In genomic region chr12:110109037-110109836, GRCh38 we compare ENCODE assay signal across 8 cellular contexts. TPM values are rescaled to one million over a fixed set of nuclear protein-coding genes. Genes with fewer than 3 reads are reported as not detected.
DNase-seq lines count a peak whose midpoint lies in the region; ATAC-seq and TF ChIP-seq lines count a peak whose summit lies in the region.

No MANE protein-coding gene starts in this region.

- peak overlapping the region; percentile 93 for H3K27ac ChIP-seq in RWPE1
- H3K27ac ChIP-seq in osteoblast (ENCODE audit: low read depth, low read length) = peak overlapping the region; percentile 97

- peaks cover 6% of the 10 kb centered on the region for H3K27me3 Mint-ChIP-seq in activated T-cell treated with anti-CD3 and anti-CD28 coated beads, Interleukin-2, amount 50 U/mL, for 24 hours

- peaks cover 31% of the 10 kb centered on the region for H3K4me1 ChIP-seq in osteoblast (ENCODE audit: insufficient read depth, low read length)

- H2AFZ ChIP-seq in osteoblast (ENCODE audit: low read length) = peak overlapping the region; percentile 61

- DNase-seq in DMS 273 (lab: John Stamatoyannopoulos, UW; ENCODE audit: unreplicated experiment) (peak; percentile 74), RWPE1 (ENCODE audit: low spot score) (peak; percentile 69), fibroblast of the conjunctiva (ENCODE audit: low read depth) (peak; percentile 99), osteoblast (ENCODE audit: insufficient read length, low spot score, missing footprints) (peak; percentile 76)
- DNase-seq in activated T-cell treated with anti-CD3 and anti-CD28 coated beads, Interleukin-2, amount 50 U/mL, for 24 hours = no peak

- H3K4me3 Mint-ChIP-seq in activated T-cell treated with anti-CD3 and anti-CD28 coated beads, Interleukin-2, amount 50 U/mL, for 24 hours = no peak overlapping the region

- no peak for ATAC-seq in GM21723 (IDR thresholded peaks at IDR 0.05; ENCODE audit: unreplicated experiment)
- ATAC-seq in GM21786 (IDR thresholded peaks at IDR 0.05; ENCODE audit: unreplicated experiment) = no peak
- no peak for ATAC-seq in HG03025 (IDR thresholded peaks at IDR 0.05; ENCODE audit: low FRiP score, unreplicated experiment)

- peak overlapping the region; percentile 76 for H3K4me2 ChIP-seq in osteoblast (ENCODE audit: insufficient read depth, low read length)

- H3K36me3 ChIP-seq in osteoblast (ENCODE audit: insufficient read depth, low read length) = no peaks in the 10 kb centered on the region

- H3K9me3 ChIP-seq in osteoblast (ENCODE audit: low read depth, low read length) = no peaks in the 10 kb centered on the region

- H3K36me3 Mint-ChIP-seq in activated T-cell treated with anti-CD3 and anti-CD28 coated beads, Interleukin-2, amount 50 U/mL, for 24 hours (ENCODE audit: low read depth) = no peaks in the 10 kb centered on the region

- POLR2A ChIA-PET in RWPE1 (lab: Yijun Ruan, JAX; ENCODE audit: low non-redundant PET) = no interaction called here

- H4K20me1 ChIP-seq in osteoblast (ENCODE audit: insufficient read depth, low read length) = no peaks in the 10 kb centered on the region

- no peaks in the 10 kb centered on the region for H3K9me3 Mint-ChIP-seq in activated T-cell treated with anti-CD3 and anti-CD28 coated beads, Interleukin-2, amount 50 U/mL, for 24 hours

- no peak for TF ChIP-seq CTCF in RWPE1 (conservative IDR thresholded peaks at IDR 0.05; ENCODE audit: low read depth)
- no peak for TF ChIP-seq CTCF in osteoblast (IDR thresholded peaks at IDR 0.05; ENCODE audit: extremely low read depth, low read depth, low read length)

- no peaks in the 10 kb centered on the region for H3K27me3 ChIP-seq in osteoblast (ENCODE audit: insufficient read depth, low read length)

- no peaks in the 10 kb centered on the region for H3K79me2 ChIP-seq in osteoblast (ENCODE audit: insufficient read depth, low read length)

- H3K27ac Mint-ChIP-seq in activated T-cell treated with anti-CD3 and anti-CD28 coated beads, Interleukin-2, amount 50 U/mL, for 24 hours = no peak overlapping the region

- H3K4me1 Mint-ChIP-seq in activated T-cell treated with anti-CD3 and anti-CD28 coated beads, Interleukin-2, amount 50 U/mL, for 24 hours (ENCODE audit: low read depth) = no peaks in the 10 kb centered on the region

- CTCF ChIA-PET in RWPE1 (lab: Yijun Ruan, JAX) = no interaction called here

- H3K4me3 ChIP-seq in osteoblast (ENCODE audit: insufficient read depth, low read length) = peak overlapping the region; percentile 32

RNA-seq across cellular contexts. Expression of gene IFT81, which starts 14.9 kb away (rescaled TPM):
- total RNA-seq in osteoblast = 18.5 and 20.6 TPM in 2 replicates
